1 cellular context compared by ENCODE assay signal in genomic region chr3:141436180-141436579, GRCh38.
TF ChIP-seq lines count a peak whose summit lies in the region.

No MANE protein-coding gene starts in this region.

TF ChIP-seq in HepG2, 621 proteins besides CTCF, POLR2A, EP300 and RAD21:
- TF ChIP-seq THAP11 (CRISPR knock-in tag; IDR thresholded peaks at IDR 0.05) (0 out of 2 replicates have a peak, but pooled peaks have one; percentile 2), MXD4 (CRISPR knock-in tag; IDR thresholded peaks at IDR 0.05) (no peak), KDM6A (CRISPR knock-in tag; IDR thresholded peaks at IDR 0.05; ENCODE audit: low read depth) (no peak), SAP130 (CRISPR knock-in tag; IDR thresholded peaks at IDR 0.05; ENCODE audit: low read depth) (no peak)
TF ChIP-seq in HepG2: peak in this region for 1.
